ENCODE assay signal across 11 cellular contexts in genomic region chr15:58924326-58924725, GRCh38. TPM values are rescaled to one million over a fixed set of nuclear protein-coding genes. Genes with fewer than 3 reads are reported as not detected.
DNase-seq lines count a peak whose midpoint lies in the region; ATAC-seq and TF ChIP-seq lines count a peak whose summit lies in the region.
"Had no signal": no experiment of that assay in that cellular context is flagged by ENCODE, and none has a peak within 500 bp of the region (broad histone marks: within the 10 kb centered on the region; RNA-seq: fewer than 3 reads in every experiment).

No MANE protein-coding gene starts in this region.

- ATAC-seq in central memory CD8-positive, alpha-beta T cell (replicated peaks; ENCODE audit: extremely low read depth, poor library complexity, severe bottlenecking) = no peak
- ATAC-seq in GM18909 (IDR thresholded peaks at IDR 0.05; ENCODE audit: poor library complexity, unreplicated experiment) (no peak), omental fat pad (ENCODE audit: low FRiP score) (no peak)
- ATAC-seq: lower lobe of right lung had no signal

- H3K36me3 ChIP-seq in KMS-11 (ENCODE audit: insufficient read depth) = peaks cover 5% of the 10 kb centered on the region; the same call in 1 of the 2 replicates
- peaks cover 42% of the 10 kb centered on the region for H3K36me3 ChIP-seq in osteoblast (ENCODE audit: insufficient read depth, low read length)

- H3K79me2 ChIP-seq in KMS-11 (ENCODE audit: insufficient read depth, low read depth) = peaks cover 91% of the 10 kb centered on the region
- H3K79me2 ChIP-seq in osteoblast (ENCODE audit: insufficient read depth, low read length) = peaks cover 87% of the 10 kb centered on the region

- peak overlapping the region; percentile 10 for H3K27ac Mint-ChIP-seq in central memory CD8-positive, alpha-beta T cell (ENCODE audit: low read depth)

- no peaks in the 10 kb centered on the region for H3K27me3 Mint-ChIP-seq in central memory CD8-positive, alpha-beta T cell

- H3K9ac ChIP-seq in KMS-11 = no peak overlapping the region; the same call in 1 of the 2 replicates

- H2AFZ ChIP-seq in KMS-11 (ENCODE audit: low read depth) = no peak overlapping the region
- no peak overlapping the region for H2AFZ ChIP-seq in osteoblast (ENCODE audit: low read length)

- TF ChIP-seq CTCF in KMS-11 (conservative IDR thresholded peaks at IDR 0.05; ENCODE audit: low read depth, low read length) = no peak
- no peak for TF ChIP-seq CTCF in osteoblast (IDR thresholded peaks at IDR 0.05; ENCODE audit: extremely low read depth, low read depth, low read length)
- TF ChIP-seq CTCF in omental fat pad (IDR thresholded peaks at IDR 0.05) = no peak

- H3K9me3 Mint-ChIP-seq in central memory CD8-positive, alpha-beta T cell = no peaks in the 10 kb centered on the region

- H3K36me3 Mint-ChIP-seq in central memory CD8-positive, alpha-beta T cell (ENCODE audit: insufficient read depth) = peaks cover 37% of the 10 kb centered on the region

- no peak overlapping the region for H3K4me3 Mint-ChIP-seq in central memory CD8-positive, alpha-beta T cell

- H3K4me2 ChIP-seq in KMS-11 = peak overlapping the region; percentile 26; the same call in 1 of the 2 replicates
- H3K4me2 ChIP-seq in osteoblast (ENCODE audit: insufficient read depth, low read length) = peak overlapping the region; percentile 52

- H3K4me1 Mint-ChIP-seq in central memory CD8-positive, alpha-beta T cell = peaks cover 14% of the 10 kb centered on the region

- no peaks in the 10 kb centered on the region for H3K9me3 ChIP-seq in osteoblast (ENCODE audit: low read depth, low read length)
- H3K9me3 ChIP-seq: lower lobe of right lung had no signal

- H3K4me1 ChIP-seq in KMS-11 (ENCODE audit: low read depth, poor library complexity, severe bottlenecking) (peaks cover 29% of the 10 kb centered on the region), osteoblast (ENCODE audit: insufficient read depth, low read length) (peaks cover 18% of the 10 kb centered on the region)

- H3K27ac ChIP-seq in KMS-11 = peak overlapping the region; percentile 23; the same call in 1 of the 2 replicates
- H3K27ac ChIP-seq in osteoblast (ENCODE audit: low read depth, low read length) = peak overlapping the region; percentile 69
- H3K27ac ChIP-seq: brain microvascular endothelial cell had no signal

- DNase-seq in AG08395 (ENCODE audit: low spot score) (peak; percentile 21), osteoblast (ENCODE audit: insufficient read length, low spot score, missing footprints) (no peak), omental fat pad (ENCODE audit: low spot score) (no peak), D341Med (ENCODE audit: low spot score) (no peak), DMS79 treated with DMSO at 0.1 percent for 48 hours (lab: John Stamatoyannopoulos, UW) (no peak)
- DNase-seq in central memory CD8-positive, alpha-beta T cell (ENCODE audit: low spot score in 2 of 2) = no peak
- DNase-seq: brain microvascular endothelial cell, lower lobe of right lung, NCI-H1417 had no signal

- H4K20me1 ChIP-seq in KMS-11 (ENCODE audit: insufficient read depth) (peaks cover 7% of the 10 kb centered on the region), osteoblast (ENCODE audit: insufficient read depth, low read length) (peaks cover 16% of the 10 kb centered on the region)

- H3K27me3 ChIP-seq in KMS-11 (ENCODE audit: insufficient read depth, low read depth) (no peaks in the 10 kb centered on the region), osteoblast (ENCODE audit: insufficient read depth, low read length) (no peaks in the 10 kb centered on the region)
- H3K27me3 ChIP-seq: brain microvascular endothelial cell had no signal

- H3K4me3 ChIP-seq in KMS-11 (IDR thresholded peaks at IDR 0.05; ENCODE audit: insufficient read depth, low read depth, low read length) (no peak overlapping the region), osteoblast (ENCODE audit: insufficient read depth, low read length) (peak overlapping the region; percentile 26)
- H3K4me3 ChIP-seq: lower lobe of right lung had no signal

RNA-seq across cellular contexts. Expression of gene SLTM, which starts 9.2 kb away (rescaled TPM):
- 71.3 and 77.8 TPM in 2 replicates for total RNA-seq in osteoblast
- total RNA-seq in omental fat pad = 100 to 1,000 TPM in 3 of 4 donors, 10 to 100 TPM in 1; 95.9 to 157 (median 123) TPM
